Comparison of ENCODE assay signal across 7 cellular contexts in the genomic region with DNA sequence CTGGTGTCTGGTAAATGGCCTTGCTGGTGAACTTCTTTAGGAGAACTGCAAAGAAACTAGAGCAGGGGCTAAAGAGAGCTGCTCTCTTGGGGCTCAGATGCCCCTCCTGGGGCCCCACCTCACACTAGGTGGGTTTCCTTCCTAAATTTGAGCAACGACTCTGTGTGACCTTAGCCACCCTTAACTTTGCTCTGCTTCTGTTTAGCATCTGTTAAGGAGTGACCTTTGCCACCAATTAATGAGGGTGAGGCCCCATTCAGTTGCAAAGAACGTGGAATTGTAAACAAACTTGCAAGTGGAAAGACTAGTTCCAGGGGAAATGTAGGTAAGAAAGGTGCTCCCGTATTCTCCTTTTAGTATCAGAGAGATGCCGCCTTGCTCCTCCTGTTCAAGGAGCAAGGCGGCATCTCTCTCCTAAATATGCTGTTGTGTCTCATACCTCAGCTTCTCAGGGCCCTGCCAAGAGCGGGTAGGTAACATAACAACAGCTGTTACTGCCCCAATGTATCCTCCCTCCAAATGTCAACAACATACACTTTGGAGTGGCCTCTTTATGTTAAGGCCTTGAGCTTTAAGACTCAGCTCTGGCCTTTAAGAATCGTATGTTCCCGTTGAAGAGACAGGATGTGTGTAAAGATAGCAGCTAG.
DNase-seq lines count a peak whose midpoint lies in the region; ATAC-seq, FAIRE-seq and TF ChIP-seq lines count a peak whose summit lies in the region.

No MANE protein-coding gene starts in this region.

- no peaks in the 10 kb centered on the region for H3K27me3 ChIP-seq in astrocyte (ENCODE audit: insufficient read depth, low read length)

- no peak for FAIRE-seq in astrocyte (lab: Jason Lieb, UNC)

- H3K27ac ChIP-seq in astrocyte (ENCODE audit: low read depth, low read length) = no peak overlapping the region

- H3K36me3 ChIP-seq in astrocyte (ENCODE audit: insufficient read depth, low read length) = no peaks in the 10 kb centered on the region

- H3K36me3 Mint-ChIP-seq in astrocyte (ENCODE audit: low read depth, unreplicated experiment) (no peaks in the 10 kb centered on the region), naive B cell (no peaks in the 10 kb centered on the region)

- H3K4me3 ChIP-seq in astrocyte (ENCODE audit: insufficient read depth, low read depth, low read length) = no peak overlapping the region

- DNase-seq in DMS53 treated with DMSO at 0.1 percent for 48 hours (lab: John Stamatoyannopoulos, UW; ENCODE audit: unreplicated experiment) (peak; percentile 58), HuH-7 (ENCODE audit: low spot score) (peak; percentile 30), astrocyte (ENCODE audit: low read depth) (no peak), naive B cell (no peak), CD1c-positive myeloid dendritic cell (ENCODE audit: extremely low spot score) (no peak), cerebellar nuclear complex (lab: John Stamatoyannopoulos, UW) (no peak)

- no peak for TF ChIP-seq CTCF in astrocyte (IDR thresholded peaks at IDR 0.05; ENCODE audit: insufficient read depth, low read depth, low read length)

- peaks cover 22% of the 10 kb centered on the region for H3K4me1 ChIP-seq in astrocyte (ENCODE audit: insufficient read depth, low read length)

- H3K79me2 ChIP-seq in astrocyte (ENCODE audit: insufficient read depth, low read length) = no peaks in the 10 kb centered on the region

- no peaks in the 10 kb centered on the region for H4K20me1 ChIP-seq in astrocyte (ENCODE audit: insufficient read depth, low read length)

- H3K4me2 ChIP-seq in astrocyte (ENCODE audit: low read length) = peak overlapping the region; percentile 60

- H3K9me3 ChIP-seq in astrocyte (ENCODE audit: insufficient read depth, low read depth, low read length) = no peaks in the 10 kb centered on the region

- H3K27me3 Mint-ChIP-seq in astrocyte (ENCODE audit: low read depth, unreplicated experiment) (no peaks in the 10 kb centered on the region), naive B cell (no peaks in the 10 kb centered on the region)

- peaks cover 19% of the 10 kb centered on the region for H3K4me1 Mint-ChIP-seq in astrocyte (ENCODE audit: low read depth, unreplicated experiment)
- peaks cover 43 to 52% (median 47%) of the 10 kb centered on the region in 3 donors for H3K4me1 Mint-ChIP-seq in naive B cell

- no peaks in the 10 kb centered on the region for H3K9me3 Mint-ChIP-seq in astrocyte (ENCODE audit: unreplicated experiment)
- H3K9me3 Mint-ChIP-seq in naive B cell = no peaks in the 10 kb centered on the region

- ATAC-seq in naive B cell (ENCODE audit: low read depth in 2 of 2) (no peak), HG03457 (IDR thresholded peaks at IDR 0.05; ENCODE audit: unreplicated experiment) (no peak)

- H3K27ac Mint-ChIP-seq in astrocyte (ENCODE audit: unreplicated experiment) = no peak overlapping the region
- H3K27ac Mint-ChIP-seq in naive B cell = peak overlapping the region in 4 of 6 donors; percentile 16 to 72 (median 44)

- no peak overlapping the region for H2AFZ ChIP-seq in astrocyte (ENCODE audit: low read depth, low read length)

- no peak overlapping the region for H3K9ac ChIP-seq in astrocyte (ENCODE audit: low read length)

- no peak overlapping the region for H3K4me3 Mint-ChIP-seq in astrocyte (ENCODE audit: unreplicated experiment)
- peak overlapping the region; percentile 23 to 87 (median 53) for H3K4me3 Mint-ChIP-seq in naive B cell

Comparison
In these comparisons a context has a peak if more than half of its experiments do, and no peak if none do; other contexts are left out.
1. DNase-seq: peak in DMS53 treated with DMSO at 0.1 percent for 48 hours (single experiment) and HuH-7 (single experiment); none in astrocyte (single experiment), naive B cell (single experiment), CD1c-positive myeloid dendritic cell (single experiment) and cerebellar nuclear complex (0 of 2).